ENCODE assay signal across 10 cellular contexts in genomic region chr14:97976861-97977260, GRCh38.
DNase-seq lines count a peak whose midpoint lies in the region; ATAC-seq, FAIRE-seq and TF ChIP-seq lines count a peak whose summit lies in the region.
"Had no signal": no experiment of that assay in that cellular context is flagged by ENCODE, and none has a peak within 500 bp of the region (broad histone marks: within the 10 kb centered on the region; RNA-seq: fewer than 3 reads in every experiment).

No MANE protein-coding gene starts in this region.

- no peak for FAIRE-seq in D721Med (lab: Jason Lieb, UNC)

- TF ChIP-seq EP300 in transverse colon (IDR thresholded peaks at IDR 0.05; ENCODE audit: low read depth), result no peak

- in situ Hi-C loops in transverse colon (cut with MboI; ENCODE audit: low pct_ligation_motif_present in 1 of 4, low pct_unique_long_range_greater_than_20kb in 1 of 4, low sequenced_read_pairs in 3 of 4), result loop anchor here in 1 of 4 donors (25.0 kb wide), 1 partner anchor 1285 kb away; the partner anchor contains the start of gene BCL11B

- POLR2A ChIA-PET in activated naive CD8-positive, alpha-beta T cell treated with anti-CD3 and anti-CD28 coated beads, Interleukin-2, amount 10 ng/mL, durations not matched to agents 7 days and 5 days (lab: Charles Lee), result interaction anchor here (0.8 to 3.8 kb wide), 14 partner anchors 9 to 1295 kb away, joined by 3 to 76 read pairs (median 12); partner anchors contain the start of gene BCL11B

- peaks cover 56% of the 10 kb centered on the region for H3K4me1 Mint-ChIP-seq in activated naive CD8-positive, alpha-beta T cell treated with anti-CD3 and anti-CD28 coated beads, Interleukin-2, amount 10 ng/mL, durations not matched to agents 7 days and 5 days

- peaks cover 27% of the 10 kb centered on the region for H3K36me3 Mint-ChIP-seq in activated naive CD8-positive, alpha-beta T cell treated with anti-CD3 and anti-CD28 coated beads, Interleukin-2, amount 10 ng/mL, durations not matched to agents 7 days and 5 days

- no peaks in the 10 kb centered on the region for H3K27me3 Mint-ChIP-seq in activated naive CD8-positive, alpha-beta T cell treated with anti-CD3 and anti-CD28 coated beads, Interleukin-2, amount 10 ng/mL, durations not matched to agents 7 days and 5 days

- H3K4me1 ChIP-seq in transverse colon, result peaks cover 0 to 36% (median 20%) of the 10 kb centered on the region in 4 donors
- H3K4me1 ChIP-seq: parathyroid adenoma had no signal

- H3K27ac ChIP-seq in transverse colon, result peak overlapping the region; percentile 75 to 84 (median 81)
- H3K27ac ChIP-seq: parathyroid adenoma had no signal

- peaks cover under 1% of the 10 kb centered on the region for H3K9me3 Mint-ChIP-seq in activated naive CD8-positive, alpha-beta T cell treated with anti-CD3 and anti-CD28 coated beads, Interleukin-2, amount 10 ng/mL, durations not matched to agents 7 days and 5 days

- H3K4me3 ChIP-seq in lower leg skin (ENCODE audit: low read depth, poor library complexity, severe bottlenecking) (no peak overlapping the region), transverse colon (peak overlapping the region in 2 of 4 donors; percentile 3 to 44)

- peak overlapping the region; percentile 90 for H3K27ac Mint-ChIP-seq in activated naive CD8-positive, alpha-beta T cell treated with anti-CD3 and anti-CD28 coated beads, Interleukin-2, amount 10 ng/mL, durations not matched to agents 7 days and 5 days

- H3K27me3 ChIP-seq in transverse colon, result no peaks in the 10 kb centered on the region

- H3K4me3 Mint-ChIP-seq in activated naive CD8-positive, alpha-beta T cell treated with anti-CD3 and anti-CD28 coated beads, Interleukin-2, amount 10 ng/mL, durations not matched to agents 7 days and 5 days, result peak overlapping the region; percentile 82

- 18 to 23% methylated on average over 6 of the region's 6 CpGs for WGBS in lower leg skin, 2 donors
- WGBS in transverse colon (ENCODE audit: low coverage in 1 of 2), 2 donors, result 33 to 51% methylated on average over 1 to 6 of the region's 6 CpGs

- DNase-seq in activated T-cell treated with anti-CD3 and anti-CD28 coated beads, Interleukin-2, amount 50 U/mL, for 1 hour, result peak; percentile 34
- DNase-seq in activated T-cell treated with anti-CD3 and anti-CD28 coated beads for 4 hours, result no peak
- peak; percentile 51 for DNase-seq in activated naive CD8-positive, alpha-beta T cell treated with anti-CD3 and anti-CD28 coated beads, Interleukin-2, amount 10 ng/mL, durations not matched to agents 7 days and 5 days
- DNase-seq in lower leg skin (ENCODE audit: low spot score in 2 of 2), result peak; percentile 37 to 86
- DNase-seq in transverse colon, result peak; percentile 70
- DNase-seq in NCI-H510A treated with DMSO at 0.1 percent for 48 hours (lab: John Stamatoyannopoulos, UW), result no peak
- no peak for DNase-seq in D721Med (ENCODE audit: insufficient read length, low spot score)
- no peak for DNase-seq in SKM-1 treated with dmso at 0.1 percent for 144 hours (lab: John Stamatoyannopoulos, UW; ENCODE audit: unreplicated experiment)
- DNase-seq: NCI-H510A had no signal

- no peaks in the 10 kb centered on the region for H3K9me3 ChIP-seq in transverse colon

- TF ChIP-seq CTCF in lower leg skin (IDR thresholded peaks at IDR 0.05) (no peak), transverse colon (IDR thresholded peaks at IDR 0.05) (no peak), D721Med (IDR thresholded peaks at IDR 0.05; ENCODE audit: insufficient read depth, missing control alignments) (no peak)

- no peaks in the 10 kb centered on the region for H3K36me3 ChIP-seq in transverse colon

- intact Hi-C loops in lower leg skin (cut with DNase I; ENCODE audit: low total_unique reads), result no loop called here
- intact Hi-C loops in transverse colon (cut with DNase I; ENCODE audit: low total_unique reads), result no loop called here

- ATAC-seq in activated naive CD8-positive, alpha-beta T cell treated with anti-CD3 and anti-CD28 coated beads, Interleukin-2, amount 10 ng/mL, durations not matched to agents 7 days and 5 days (ENCODE audit: low read depth), result no peak

- TF ChIP-seq POLR2A in lower leg skin (IDR thresholded peaks at IDR 0.05), result no peak
- TF ChIP-seq POLR2A in transverse colon (IDR thresholded peaks at IDR 0.05), result no peak

Comparison
In these comparisons a context has a peak if more than half of its experiments do, and no peak if none do; other contexts are left out.
1. DNase-seq: peak in activated T-cell treated with anti-CD3 and anti-CD28 coated beads, Interleukin-2, amount 50 U/mL, for 1 hour (single experiment), activated naive CD8-positive, alpha-beta T cell treated with anti-CD3 and anti-CD28 coated beads, Interleukin-2, amount 10 ng/mL, durations not matched to agents 7 days and 5 days (single experiment), lower leg skin (2 of 2) and transverse colon (single experiment); none in activated T-cell treated with anti-CD3 and anti-CD28 coated beads for 4 hours (single experiment), NCI-H510A treated with DMSO at 0.1 percent for 48 hours (single experiment), D721Med (single experiment) and SKM-1 treated with dmso at 0.1 percent for 144 hours (single experiment).